Comparison of ENCODE assay signal across 12 cellular contexts in genomic region chr7:141295367-141295895, GRCh38.
"Had no signal": no experiment of that assay in that cellular context is flagged by ENCODE, and none has a peak within 500 bp of the region (broad histone marks: within the 10 kb centered on the region; RNA-seq: fewer than 3 reads in every experiment).

No MANE protein-coding gene starts in this region.

- DNase-seq: activated CD4-positive, alpha-beta T cell treated with anti-CD3 and anti-CD28 coated beads, Interleukin-2, amount 10 ng/mL, durations not matched to agents 7 days and 5 days; activated CD8-positive, alpha-beta memory T cell treated with anti-CD3 and anti-CD28 coated beads, Interleukin-2, amount 50 U/mL, for 48 hours; activated naive CD8-positive, alpha-beta T cell treated with anti-CD3 and anti-CD28 coated beads, Interleukin-2, amount 10 ng/mL, durations not matched to agents 7 days and 5 days; central memory CD4-positive, alpha-beta T cell; colonic mucosa; left ventricle myocardium superior; mucosa of descending colon; naive thymus-derived CD8-positive, alpha-beta T cell; pancreas; sigmoid colon; stimulated activated CD4-positive, alpha-beta T cell treated with anti-CD3 and anti-CD28 coated beads, Interleukin-2, amount 100 ng/mL, for 24 hours had no signal

- ATAC-seq: mucosa of descending colon; naive thymus-derived CD8-positive, alpha-beta T cell; pancreas; stimulated activated effector memory CD8-positive, alpha-beta T cell treated with anti-CD3 and anti-CD28 coated beads, Interleukin-12 subunit alpha, Interleukin-12 subunit beta, amount 100 ng/mL, for 72 hours had no signal
